In the genomic region with DNA sequence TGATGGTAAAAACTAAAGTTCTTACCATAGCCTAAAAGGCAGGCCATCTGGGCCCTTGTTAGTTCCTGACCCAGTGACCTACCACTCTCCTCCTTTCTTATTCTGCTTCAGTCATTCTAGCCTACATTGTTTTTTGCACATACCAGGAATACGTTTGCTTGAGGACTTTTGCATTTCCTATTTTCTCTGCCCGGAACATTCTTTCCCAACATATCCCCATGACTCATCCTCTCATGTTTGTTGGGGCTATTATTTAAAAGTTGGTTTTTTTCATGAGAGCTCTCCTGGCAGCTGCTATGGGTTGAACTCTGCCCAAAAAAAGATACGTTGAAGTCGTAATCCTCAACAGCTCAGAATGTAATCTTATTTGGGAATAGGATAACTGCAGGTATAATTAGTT, we compare ENCODE assay signal across 19 cellular contexts.
DNase-seq lines count a peak whose midpoint lies in the region; ATAC-seq, FAIRE-seq and TF ChIP-seq lines count a peak whose summit lies in the region.
"Had no signal": no experiment of that assay in that cellular context is flagged by ENCODE, and none has a peak within 500 bp of the region (broad histone marks: within the 10 kb centered on the region; RNA-seq: fewer than 3 reads in every experiment).

No MANE protein-coding gene starts in this region.

- no peak for TF ChIP-seq CTCF in RWPE1 (conservative IDR thresholded peaks at IDR 0.05; ENCODE audit: low read depth)
- TF ChIP-seq CTCF in sigmoid colon (IDR thresholded peaks at IDR 0.05): no peak

- no peak for TF ChIP-seq POLR2A in sigmoid colon (IDR thresholded peaks at IDR 0.05)

- no peaks in the 10 kb centered on the region for H3K36me3 ChIP-seq in sigmoid colon
- H3K36me3 ChIP-seq: BLaER1 treated with 17β-estradiol and CSF1 and Interleukin-3, amounts not matched to agents 10 nM and 100 nM; Peyer's patch had no signal

- FAIRE-seq in urothelium cell line (lab: Jason Lieb, UNC): no peak

- 42 to 50% methylated on average over 4 of the region's 4 CpGs for WGBS in sigmoid colon, 2 donors

- TF ChIP-seq EP300 in sigmoid colon (IDR thresholded peaks at IDR 0.05): no peak

- CTCF ChIA-PET in RWPE1 (lab: Yijun Ruan, JAX): interaction anchor here (0.6 kb wide), 1 partner anchor 39 kb away, joined by 4 read pairs; no protein-coding TSS in a partner anchor

- no peak for ATAC-seq in GM18867 (IDR thresholded peaks at IDR 0.05; ENCODE audit: unreplicated experiment)

- DNase-seq in RWPE1 (ENCODE audit: low spot score): peak; percentile 41
- peak; percentile 46 for DNase-seq in dermis blood vessel endothelial cell
- peak; percentile 4 for DNase-seq in kidney tubule cell (ENCODE audit: low spot score)
- DNase-seq in urothelium cell line (ENCODE audit: low spot score): peak; percentile 16
- DNase-seq in sigmoid colon: no peak
- no peak for DNase-seq in SHP77 treated with DMSO at 0.1 percent for 48 hours (lab: John Stamatoyannopoulos, UW)
- DNase-seq: activated CD4-positive, CD25-positive, alpha-beta regulatory T cell; activated naive CD4-positive, alpha-beta T cell treated with anti-CD3 and anti-CD28 coated beads, Interleukin-2, amount 10 ng/mL, durations not matched to agents 7 days and 5 days; cerebellar nuclear complex; DND-41; Karpas-422; NCI-H187; NCI-H524 treated with DMSO at 0.1 percent for 48 hours; occipital lobe; Peyer's patch; stimulated activated CD4-positive, alpha-beta T cell treated with anti-CD3 and anti-CD28 coated beads, Interleukin-15, amount 100 ng/mL, for 24 hours had no signal

- H3K4me1 ChIP-seq in sigmoid colon: peaks cover 0 to 15% (median 0%) of the 10 kb centered on the region in 4 donors
- H3K4me1 ChIP-seq: BLaER1 treated with 17β-estradiol and CSF1 and Interleukin-3, amounts not matched to agents 10 nM and 100 nM; Peyer's patch had no signal

- POLR2A ChIA-PET in RWPE1 (lab: Yijun Ruan, JAX; ENCODE audit: low non-redundant PET): no interaction called here

- H3K27me3 ChIP-seq in sigmoid colon: no peaks in the 10 kb centered on the region
- H3K27me3 ChIP-seq: BLaER1 treated with 17β-estradiol and CSF1 and Interleukin-3, amounts not matched to agents 10 nM and 100 nM; Peyer's patch had no signal

- H3K9me3 ChIP-seq in sigmoid colon: no peaks in the 10 kb centered on the region
- H3K9me3 ChIP-seq: Peyer's patch had no signal

- intact Hi-C loops in sigmoid colon (cut with DNase I): no loop called here

- H3K4me3 ChIP-seq in sigmoid colon: no peak overlapping the region
- H3K4me3 ChIP-seq: BLaER1 treated with 17β-estradiol and CSF1 and Interleukin-3, amounts not matched to agents 10 nM and 100 nM; Peyer's patch had no signal

- no peak overlapping the region for H3K27ac ChIP-seq in RWPE1
- peak overlapping the region in 2 of 4 donors; percentile 40 to 60 for H3K27ac ChIP-seq in sigmoid colon
- H3K27ac ChIP-seq: BLaER1 treated with 17β-estradiol and CSF1 and Interleukin-3, amounts not matched to agents 10 nM and 100 nM; HL-60 had no signal

Comparison
In these comparisons a context has a peak if more than half of its experiments do, and no peak if none do; other contexts are left out.
1. DNase-seq: peak in RWPE1 (single experiment), dermis blood vessel endothelial cell (single experiment), kidney tubule cell (single experiment) and urothelium cell line (single experiment); none in sigmoid colon (single experiment) and SHP77 treated with DMSO at 0.1 percent for 48 hours (single experiment).